Comparison of ENCODE assay signal across 20 cellular contexts in genomic region chr7:80885774-80886173, GRCh38. TPM values are rescaled to one million over a fixed set of nuclear protein-coding genes. Genes with fewer than 3 reads are reported as not detected.
DNase-seq lines count a peak whose midpoint lies in the region; TF ChIP-seq lines count a peak whose summit lies in the region.
"Had no signal": no experiment of that assay in that cellular context is flagged by ENCODE, and none has a peak within 500 bp of the region (broad histone marks: within the 10 kb centered on the region; RNA-seq: fewer than 3 reads in every experiment).

No MANE protein-coding gene starts in this region.

- no peak overlapping the region for H3K56ac ChIP-seq in mesendoderm (ENCODE audit: low read length)

- H3K4me2 ChIP-seq in mesendoderm (ENCODE audit: low read length), result no peak overlapping the region
- H3K4me2 ChIP-seq: BLaER1 had no signal

- H4K8ac ChIP-seq in mesendoderm (ENCODE audit: low read depth, low read length), result no peak overlapping the region

- H3K36me3 ChIP-seq in mesendoderm (ENCODE audit: control insufficient read depth, insufficient read depth, low read length) (no peaks in the 10 kb centered on the region), Peyer's patch (no peaks in the 10 kb centered on the region)
- H3K36me3 ChIP-seq: BLaER1, left lung had no signal

- no peak overlapping the region for H4K5ac ChIP-seq in mesendoderm (ENCODE audit: low read length)

- no CpG with 5 or more reads among the region's 2 CpGs for WGBS in mesendoderm (ENCODE audit: extremely low coverage, insufficient coverage, low lambda C conversion rate)

- no peak overlapping the region for H3K23ac ChIP-seq in mesendoderm (ENCODE audit: low read length)

- no peaks in the 10 kb centered on the region for H3K4me1 ChIP-seq in mesendoderm (ENCODE audit: control insufficient read depth, low read depth, low read length)
- H3K4me1 ChIP-seq in Peyer's patch, result peaks cover 0 to 18% (median 0%) of the 10 kb centered on the region in 4 donors
- H3K4me1 ChIP-seq: BLaER1 had no signal

- TF ChIP-seq POLR2A in Peyer's patch (IDR thresholded peaks at IDR 0.05), result no peak

- no peaks in the 10 kb centered on the region for H3K79me2 ChIP-seq in mesendoderm (ENCODE audit: control insufficient read depth, insufficient read depth, low read length)

- H2BK15ac ChIP-seq in mesendoderm (replicated peaks; ENCODE audit: low read depth), result no peak overlapping the region

- no peak overlapping the region for H2BK120ac ChIP-seq in mesendoderm (ENCODE audit: low read depth, low read length)

- H2BK5ac ChIP-seq in mesendoderm (ENCODE audit: low read length), result no peak overlapping the region

- H3K27me3 ChIP-seq in mesendoderm (ENCODE audit: insufficient read depth, low read length, poor library complexity) (no peaks in the 10 kb centered on the region), Peyer's patch (no peaks in the 10 kb centered on the region)
- H3K27me3 ChIP-seq: BLaER1, left lung had no signal

- DNase-seq in NCI-H2171 treated with DMSO at 0.1 percent for 48 hours (lab: John Stamatoyannopoulos, UW) (peak; percentile 17), NCI-H2171 (lab: John Stamatoyannopoulos, UW) (no peak), NCI-H2227 treated with DMSO at 0.1 percent for 48 hours (lab: John Stamatoyannopoulos, UW) (peak; percentile 67), foreskin melanocyte (peak; percentile 39), substantia nigra (lab: John Stamatoyannopoulos, UW) (no peak), mesendoderm (no peak), Peyer's patch (no peak), NCI-H1092 treated with DMSO at 0.1 percent for 48 hours (lab: John Stamatoyannopoulos, UW) (no peak)
- DNase-seq: activated CD4-positive, alpha-beta T cell treated with anti-CD3 and anti-CD28 coated beads, Interleukin-2, amount 10 ng/mL, durations not matched to agents 7 days and 5 days; Calu3; cerebellar nuclear complex; immature natural killer cell; left lung; NCI-H1694; right cardiac atrium; SHP77; stimulated activated CD4-positive, alpha-beta T cell treated with anti-CD3 and anti-CD28 coated beads, Interleukin-15, amount 100 ng/mL, for 24 hours had no signal

- H3K4me3 ChIP-seq in mesendoderm (ENCODE audit: low read length), result no peak overlapping the region
- no peak overlapping the region for H3K4me3 ChIP-seq in Peyer's patch
- H3K4me3 ChIP-seq: BLaER1, left lung had no signal

- H3K79me1 ChIP-seq in mesendoderm (ENCODE audit: low read length), result no peaks in the 10 kb centered on the region

- no peak for TF ChIP-seq CTCF in Peyer's patch (IDR thresholded peaks at IDR 0.05)

- peak overlapping the region; percentile 67 for H3K27ac ChIP-seq in substantia nigra (ENCODE audit: low read depth, low read length, poor library complexity, severe bottlenecking)
- no peak overlapping the region for H3K27ac ChIP-seq in mesendoderm (ENCODE audit: low read depth, low read length)
- H3K27ac ChIP-seq in Peyer's patch, result no peak overlapping the region
- H3K27ac ChIP-seq: BLaER1 had no signal

- H3K4ac ChIP-seq in mesendoderm (ENCODE audit: low read depth, low read length), result no peak overlapping the region

- no peaks in the 10 kb centered on the region for H3K9me3 ChIP-seq in Peyer's patch
- H3K9me3 ChIP-seq: BLaER1, left lung had no signal

- no peak overlapping the region for H3K18ac ChIP-seq in mesendoderm (ENCODE audit: low read length)

- H2AK5ac ChIP-seq in mesendoderm (ENCODE audit: low read length), result no peak overlapping the region

- H3K9ac ChIP-seq in mesendoderm (ENCODE audit: low read length), result no peak overlapping the region
- H3K9ac ChIP-seq: BLaER1 had no signal

RNA-seq across cellular contexts. Expression of gene SEMA3C, which starts 33.1 kb away (rescaled TPM):
- polyA plus RNA-seq in mesendoderm (2013, experiment 1 of 2), result 1.8 TPM
- 1.5 TPM for polyA plus RNA-seq in mesendoderm (2013, experiment 2 of 2)
- total RNA-seq in Peyer's patch, result 100 to 1,000 TPM in 1 of 4 donors, 10 to 100 TPM in 3; 35.7 to 120 (median 56.4) TPM
- total RNA-seq: activated CD4-positive, alpha-beta T cell treated with anti-CD3 and anti-CD28 coated beads, Interleukin-2, amount 10 ng/mL, durations not matched to agents 7 days and 5 days; activated naive CD4-positive, alpha-beta T cell treated with anti-CD3 and anti-CD28 coated beads, Interleukin-2, amount 50 U/mL, for 72 hours; T-helper 1 cell treated with Interleukin-12 subunit alpha and Interleukin-12 subunit beta and Interleukin-4 antibody, amounts not matched to agents 30 ng/mL and 1 ng/mL, for 36 hours had no signal

Comparison
In these comparisons a context has a peak if more than half of its experiments do, and no peak if none do; other contexts are left out.
1. DNase-seq: peak in NCI-H2171 treated with DMSO at 0.1 percent for 48 hours (single experiment), NCI-H2227 treated with DMSO at 0.1 percent for 48 hours (single experiment) and foreskin melanocyte (single experiment); none in NCI-H2171 (single experiment), substantia nigra (0 of 49), mesendoderm (single experiment), Peyer's patch (0 of 3) and NCI-H1092 treated with DMSO at 0.1 percent for 48 hours (single experiment).